16 cellular contexts compared by ENCODE assay signal in the genomic region with DNA sequence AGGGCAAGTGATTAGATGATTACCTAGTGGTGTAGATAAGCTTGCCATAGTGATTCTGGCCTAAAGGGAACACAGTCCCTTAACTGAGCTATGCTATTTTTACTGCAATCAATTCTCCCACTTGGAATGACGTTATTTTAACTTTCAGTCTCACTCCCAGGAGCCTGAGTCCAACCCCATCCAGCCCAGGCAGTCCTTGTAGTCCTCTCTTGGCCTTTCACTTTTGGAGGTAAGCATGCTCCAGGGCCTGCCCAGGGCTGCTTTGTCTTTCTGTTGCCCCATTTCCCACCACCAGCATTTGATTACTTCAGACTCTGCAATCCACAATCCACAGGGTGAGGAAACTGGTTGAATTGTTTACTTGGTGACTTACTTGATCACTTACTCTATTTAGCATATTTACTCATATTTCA.
A peak's percentile ranks its signal among the peaks of the same experiment; 100 is the strongest.
DNase-seq lines count a peak whose midpoint lies in the region; TF ChIP-seq lines count a peak whose summit lies in the region.
"Had no signal": no experiment of that assay in that cellular context is flagged by ENCODE, and none has a peak within 500 bp of the region (broad histone marks: within the 10 kb centered on the region; RNA-seq: fewer than 3 reads in every experiment).

No MANE protein-coding gene starts in this region.

- H3K9me3 Mint-ChIP-seq in mesothelial cell of epicardium = no peaks in the 10 kb centered on the region
- H3K9me3 Mint-ChIP-seq: CD4-positive, CD25-positive, alpha-beta regulatory T cell had no signal

- H2AFZ ChIP-seq in fibroblast of lung (ENCODE audit: low read length) = peak overlapping the region; percentile 50

- H4K20me1 ChIP-seq in fibroblast of lung (ENCODE audit: control insufficient read depth, extremely low read depth, insufficient read depth, low read length) = no peaks in the 10 kb centered on the region

- H3K79me2 ChIP-seq in fibroblast of lung (ENCODE audit: control insufficient read depth, insufficient read depth, low read length) = no peaks in the 10 kb centered on the region

- H3K27ac Mint-ChIP-seq in mesothelial cell of epicardium = peak overlapping the region; percentile 67
- H3K27ac Mint-ChIP-seq: CD4-positive, CD25-positive, alpha-beta regulatory T cell had no signal

- H3K27me3 ChIP-seq in fibroblast of lung (ENCODE audit: control insufficient read depth, insufficient read depth, low read length) = no peaks in the 10 kb centered on the region
- no peaks in the 10 kb centered on the region for H3K27me3 ChIP-seq in brain microvascular endothelial cell (replicated peaks)

- H3K4me2 ChIP-seq in fibroblast of lung (ENCODE audit: extremely low read depth, insufficient read depth, low read length) = no peak overlapping the region

- TF ChIP-seq CTCF in fibroblast of lung (conservative IDR thresholded peaks at IDR 0.05 in 1 of 2, IDR thresholded peaks at IDR 0.05 in 1 of 2; ENCODE audit: low read depth in 1 of 2, low read length in 2 of 2) = no peak
- no peak for TF ChIP-seq CTCF in mesothelial cell of epicardium (IDR thresholded peaks at IDR 0.05; ENCODE audit: unreplicated experiment)
- TF ChIP-seq CTCF in brain microvascular endothelial cell (IDR thresholded peaks at IDR 0.05; ENCODE audit: low read depth, low read length, missing control alignments) = no peak

- H3K27ac ChIP-seq in fibroblast of lung (ENCODE audit: insufficient read depth, low read length) (no peak overlapping the region), brain microvascular endothelial cell (no peak overlapping the region)
- H3K27ac ChIP-seq: VCaP had no signal

- H3K36me3 ChIP-seq in fibroblast of lung (ENCODE audit: control insufficient read depth, insufficient read depth, low read length) = no peaks in the 10 kb centered on the region
- no peaks in the 10 kb centered on the region for H3K36me3 ChIP-seq in brain microvascular endothelial cell (replicated peaks)

- no peaks in the 10 kb centered on the region for H3K9me3 ChIP-seq in fibroblast of lung (ENCODE audit: control insufficient read depth, insufficient read depth, low read depth, low read length)

- peak; percentile 90 for DNase-seq in ELF-1 (ENCODE audit: low read depth, low spot score)
- peak; percentile 18 for DNase-seq in NCI-H460 (ENCODE audit: extremely low read depth, low read depth)
- peak in 1 of 2 donors; percentile 61 for DNase-seq in fibroblast of lung (ENCODE audit: low read depth in 2 of 2)
- no peak for DNase-seq in mesothelial cell of epicardium (ENCODE audit: low spot score in 2 of 2, unreplicated experiment in 2 of 2)
- DNase-seq in activated CD4-positive, alpha-beta T cell treated with anti-CD3 and anti-CD28 coated beads, Interleukin-2, amount 50 U/mL, for 48 hours = no peak
- no peak for DNase-seq in NCI-H2081 treated with DMSO at 0.1 percent for 48 hours (lab: John Stamatoyannopoulos, UW)
- no peak for DNase-seq in brain microvascular endothelial cell
- no peak for DNase-seq in glomerular visceral epithelial cell (ENCODE audit: extremely low spot score)
- DNase-seq: activated T-cell treated with anti-CD3 and anti-CD28 coated beads, Interleukin-2, amount 50 U/mL, for 1 hour; CD4-positive, CD25-positive, alpha-beta regulatory T cell; erythroblast; KG1; NCI-H2171 treated with DMSO at 0.1 percent for 48 hours; nucleus accumbens; stimulated activated naive CD4-positive, alpha-beta T cell had no signal

- H3K4me1 ChIP-seq in fibroblast of lung (ENCODE audit: control insufficient read depth, extremely low read depth, insufficient read depth, low read length) = no peaks in the 10 kb centered on the region

- H3K4me1 Mint-ChIP-seq in mesothelial cell of epicardium = peaks cover 31% of the 10 kb centered on the region
- H3K4me1 Mint-ChIP-seq: CD4-positive, CD25-positive, alpha-beta regulatory T cell had no signal

- no peaks in the 10 kb centered on the region for H3K36me3 Mint-ChIP-seq in mesothelial cell of epicardium
- H3K36me3 Mint-ChIP-seq: CD4-positive, CD25-positive, alpha-beta regulatory T cell had no signal

- no peak overlapping the region for H3K9ac ChIP-seq in fibroblast of lung (ENCODE audit: insufficient read depth, low read length)

- H3K4me3 ChIP-seq in fibroblast of lung (replicated peaks in 1 of 4; ENCODE audit: control extremely low read depth in 1 of 4, insufficient read depth in 1 of 4, low read depth in 3 of 4, low read length in 4 of 4) = no peak overlapping the region
- no peak overlapping the region for H3K4me3 ChIP-seq in brain microvascular endothelial cell (ENCODE audit: low read depth, low read length)

- H3K4me3 Mint-ChIP-seq in mesothelial cell of epicardium = no peak overlapping the region
- H3K4me3 Mint-ChIP-seq: CD4-positive, CD25-positive, alpha-beta regulatory T cell had no signal

- no peaks in the 10 kb centered on the region for H3K27me3 Mint-ChIP-seq in mesothelial cell of epicardium (ENCODE audit: low read depth)

- in situ Hi-C loops in brain microvascular endothelial cell (cut with HindIII; ENCODE audit: low pct_ligation_motif_present, low sequenced_read_pairs) = no loop called here

Comparison
In these comparisons a context has a peak if more than half of its experiments do, and no peak if none do; other contexts are left out.
1. DNase-seq: peak in ELF-1 (single experiment) and NCI-H460 (single experiment); none in mesothelial cell of epicardium (0 of 2), activated CD4-positive, alpha-beta T cell treated with anti-CD3 and anti-CD28 coated beads, Interleukin-2, amount 50 U/mL, for 48 hours (0 of 2), NCI-H2081 treated with DMSO at 0.1 percent for 48 hours (single experiment), brain microvascular endothelial cell (single experiment) and glomerular visceral epithelial cell (single experiment).